In the genomic region with DNA sequence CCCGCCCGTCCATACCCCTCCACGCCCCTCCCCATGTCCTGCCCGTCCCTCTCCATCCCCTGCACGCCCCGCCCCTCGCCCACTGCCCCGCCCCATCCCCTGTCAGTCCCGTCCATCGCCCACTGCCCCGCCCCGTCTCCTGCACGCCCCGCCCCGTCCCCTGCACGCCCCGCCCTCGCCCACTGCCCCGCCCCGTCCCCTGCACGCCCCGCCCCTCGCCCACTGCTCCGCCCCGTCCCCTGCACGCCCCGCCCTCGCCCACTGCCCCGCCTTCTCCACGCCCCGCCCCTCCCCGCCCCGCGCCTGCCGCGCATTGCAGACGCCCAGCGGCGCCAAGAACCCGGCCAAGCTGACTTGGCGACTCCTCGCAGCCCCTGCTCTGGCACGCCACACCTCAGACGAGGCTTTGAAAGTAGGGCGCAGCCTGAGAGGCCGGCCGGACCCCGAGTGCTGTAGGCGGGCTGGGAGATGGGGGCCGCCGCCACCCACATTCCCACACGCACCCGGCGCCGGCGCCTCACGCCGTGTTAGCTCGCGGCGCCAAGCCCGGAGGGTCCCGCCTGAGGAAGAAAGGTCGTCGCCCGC, we compare ENCODE assay signal across 9 cellular contexts. TPM values are rescaled to one million over a fixed set of nuclear protein-coding genes. Genes with fewer than 3 reads are reported as not detected.
A peak's percentile ranks its signal among the peaks of the same experiment; 100 is the strongest.
DNase-seq lines count a peak whose midpoint lies in the region; ATAC-seq and TF ChIP-seq lines count a peak whose summit lies in the region.
"Had no signal": no experiment of that assay in that cellular context is flagged by ENCODE, and none has a peak within 500 bp of the region (broad histone marks: within the 10 kb centered on the region; RNA-seq: fewer than 3 reads in every experiment).

A gene (plus strand): TSS at position 316 of the 585 bp plus-strand sequence. CDS start 2,410 bp downstream, outside the sequence.

- no peaks in the 10 kb centered on the region for H3K36me3 Mint-ChIP-seq in WTC11

- H3K9me3 ChIP-seq in ES-I3 (ENCODE audit: control insufficient read depth, insufficient read depth, low read length) = no peaks in the 10 kb centered on the region
- H3K9me3 ChIP-seq in breast epithelium = peaks cover 0 to 6% of the 10 kb centered on the region in 2 donors
- H3K9me3 ChIP-seq in skeletal muscle tissue (ENCODE audit: control insufficient read depth in 3 of 3, low read length in 3 of 3) = no peaks in the 10 kb centered on the region

- DNase-seq in Jurkat, Clone E6-1 (ENCODE audit: low read depth, low spot score) = peak; percentile 23
- DNase-seq in WTC11 (ENCODE audit: low spot score) (peak; percentile 85), breast epithelium (ENCODE audit: low spot score in 2 of 2) (peak; percentile 60 to 81), iPS-NIHi11 (ENCODE audit: low spot score) (peak; percentile 99), SHP77 (lab: John Stamatoyannopoulos, UW) (no peak)

- H3K27ac ChIP-seq in breast epithelium = peak within 1 kb of the TSS in 1 of 2 donors; percentile 50
- H3K27ac ChIP-seq in skeletal muscle tissue (ENCODE audit: low read depth, low read length) = no peak within 1 kb of the TSS

- H3K27me3 ChIP-seq in breast epithelium = peaks cover 0 to 30% of the 10 kb centered on the region in 2 donors
- H3K27me3 ChIP-seq in skeletal muscle tissue (ENCODE audit: control insufficient read depth in 3 of 3, insufficient read depth in 3 of 3, low read length in 3 of 3) = peaks cover 0 to 13% (median 9%) of the 10 kb centered on the region in 3 donors

- peak; percentile 87 for ATAC-seq in WTC11
- no peak for ATAC-seq in HG03108 (IDR thresholded peaks at IDR 0.05; ENCODE audit: unreplicated experiment)

- no peaks in the 10 kb centered on the region for H3K36me3 ChIP-seq in ES-I3 (ENCODE audit: insufficient read depth, low read length)
- no peaks in the 10 kb centered on the region for H3K36me3 ChIP-seq in breast epithelium
- H3K36me3 ChIP-seq in skeletal muscle tissue (ENCODE audit: control insufficient read depth in 3 of 3, insufficient read depth in 3 of 3, low read length in 3 of 3) = no peaks in the 10 kb centered on the region

- CTCF ChIA-PET in WTC11 (lab: Charles Lee) = interaction anchor here (0.5 to 1.2 kb wide), 8 partner anchors 9 to 242 kb away, joined by 3 to 9 read pairs (median 3); a partner anchor contains a TSS

- TF ChIP-seq CTCF in WTC11 (IDR thresholded peaks at IDR 0.05) (no peak), breast epithelium (IDR thresholded peaks at IDR 0.05) (no peak)

- peaks cover 83% of the 10 kb centered on the region for H3K27me3 Mint-ChIP-seq in WTC11 (ENCODE audit: low read depth)

- H3K9me3 Mint-ChIP-seq in WTC11 = peaks cover 12% of the 10 kb centered on the region

- intact Hi-C loops in breast epithelium (cut with DNase I; ENCODE audit: low total_unique reads) = no loop called here

- no peak for TF ChIP-seq POLR2A in breast epithelium (IDR thresholded peaks at IDR 0.05)

- H3K4me3 Mint-ChIP-seq in WTC11 = peak within 1 kb of the TSS; percentile 89

- H3K9ac ChIP-seq in ES-I3 (ENCODE audit: low read depth, low read length) (peak within 1 kb of the TSS; percentile 93), skeletal muscle tissue (ENCODE audit: low read depth in 1 of 3, low read length in 3 of 3) (peak within 1 kb of the TSS; percentile 33 to 66 (median 65))

- no peak within 1 kb of the TSS; the same call in 1 of the 2 replicates for H3K27ac Mint-ChIP-seq in WTC11

- POLR2A ChIA-PET in WTC11 (lab: Charles Lee) = interaction anchor here (0.6 to 1.4 kb wide), 2 partner anchors 40 to 130 kb away, joined by 3 to 6 read pairs; a partner anchor contains a TSS

- H3K4me1 ChIP-seq in ES-I3 (ENCODE audit: insufficient read depth, low read length) = no peaks in the 10 kb centered on the region; the same call in 1 of the 2 replicates
- no peaks in the 10 kb centered on the region for H3K4me1 ChIP-seq in breast epithelium
- peaks cover 3 to 10% (median 7%) of the 10 kb centered on the region in 3 donors for H3K4me1 ChIP-seq in skeletal muscle tissue (ENCODE audit: control insufficient read depth in 3 of 3, insufficient read depth in 3 of 3, low read length in 3 of 3)

- H3K4me1 Mint-ChIP-seq in WTC11 = peaks cover 12% of the 10 kb centered on the region

- H3K4me3 ChIP-seq in Jurkat, Clone E6-1 (ENCODE audit: low read length) = peak within 1 kb of the TSS; percentile 52
- H3K4me3 ChIP-seq in breast epithelium (peak within 1 kb of the TSS; percentile 45 to 68 (median 66)), skeletal muscle tissue (ENCODE audit: low read length in 3 of 3) (peak within 1 kb of the TSS; percentile 51 to 73 (median 68))

TF ChIP-seq in WTC11, 78 proteins besides CTCF, POLR2A, EP300 and RAD21 (continues in another document):
- TF ChIP-seq ESRRA (CRISPR knock-in tag; IDR thresholded peaks at IDR 0.05; ENCODE audit: borderline replicate concordance) (0 out of 2 replicates have a peak, but pooled peaks have one; percentile 30), TEAD1 (CRISPR knock-in tag; IDR thresholded peaks at IDR 0.05) (peak; percentile 67; the same call in 1 of the 2 replicates), NFATC4 (CRISPR knock-in tag; IDR thresholded peaks at IDR 0.05) (no peak), FOXP1 (CRISPR knock-in tag; IDR thresholded peaks at IDR 0.05; ENCODE audit: borderline replicate concordance) (peak; percentile 49; the same call in 1 of the 2 replicates), SMAD4 (CRISPR knock-in tag; IDR thresholded peaks at IDR 0.05) (0 out of 2 replicates have a peak, but pooled peaks have one; percentile 49), JUN (CRISPR knock-in tag; IDR thresholded peaks at IDR 0.05) (peak; percentile 48; the same call in 1 of the 2 replicates), TEAD4 (CRISPR knock-in tag; IDR thresholded peaks at IDR 0.05) (no peak), FOXK1 (CRISPR knock-in tag; IDR thresholded peaks at IDR 0.05) (0 out of 2 replicates have a peak, but pooled peaks have one; percentile 36)
- TF ChIP-seq, protein P1, sequence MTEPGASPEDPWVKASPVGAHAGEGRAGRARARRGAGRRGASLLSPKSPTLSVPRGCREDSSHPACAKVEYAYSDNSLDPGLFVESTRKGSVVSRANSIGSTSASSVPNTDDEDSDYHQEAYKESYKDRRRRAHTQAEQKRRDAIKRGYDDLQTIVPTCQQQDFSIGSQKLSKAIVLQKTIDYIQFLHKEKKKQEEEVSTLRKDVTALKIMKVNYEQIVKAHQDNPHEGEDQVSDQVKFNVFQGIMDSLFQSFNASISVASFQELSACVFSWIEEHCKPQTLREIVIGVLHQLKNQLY (CRISPR knock-in tag; IDR thresholded peaks at IDR 0.05) = 0 out of 2 replicates have a peak, but pooled peaks have one; percentile 57
- TF ChIP-seq, protein P2, sequence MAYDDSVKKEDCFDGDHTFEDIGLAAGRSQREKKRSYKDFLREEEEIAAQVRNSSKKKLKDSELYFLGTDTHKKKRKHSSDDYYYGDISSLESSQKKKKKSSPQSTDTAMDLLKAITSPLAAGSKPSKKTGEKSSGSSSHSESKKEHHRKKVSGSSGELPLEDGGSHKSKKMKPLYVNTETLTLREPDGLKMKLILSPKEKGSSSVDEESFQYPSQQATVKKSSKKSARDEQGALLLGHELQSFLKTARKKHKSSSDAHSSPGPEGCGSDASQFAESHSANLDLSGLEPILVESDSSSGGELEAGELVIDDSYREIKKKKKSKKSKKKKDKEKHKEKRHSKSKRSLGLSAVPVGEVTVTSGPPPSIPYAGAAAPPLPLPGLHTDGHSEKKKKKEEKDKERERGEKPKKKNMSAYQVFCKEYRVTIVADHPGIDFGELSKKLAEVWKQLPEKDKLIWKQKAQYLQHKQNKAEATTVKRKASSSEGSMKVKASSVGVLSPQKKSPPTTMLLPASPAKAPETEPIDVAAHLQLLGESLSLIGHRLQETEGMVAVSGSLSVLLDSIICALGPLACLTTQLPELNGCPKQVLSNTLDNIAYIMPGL (CRISPR knock-in tag; IDR thresholded peaks at IDR 0.05) = peak; percentile 46; the same call in 1 of the 2 replicates
- TF ChIP-seq, protein P3, sequence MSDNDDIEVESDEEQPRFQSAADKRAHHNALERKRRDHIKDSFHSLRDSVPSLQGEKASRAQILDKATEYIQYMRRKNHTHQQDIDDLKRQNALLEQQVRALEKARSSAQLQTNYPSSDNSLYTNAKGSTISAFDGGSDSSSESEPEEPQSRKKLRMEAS (CRISPR knock-in tag; IDR thresholded peaks at IDR 0.05) = peak; percentile 87
- TF ChIP-seq, protein P4, sequence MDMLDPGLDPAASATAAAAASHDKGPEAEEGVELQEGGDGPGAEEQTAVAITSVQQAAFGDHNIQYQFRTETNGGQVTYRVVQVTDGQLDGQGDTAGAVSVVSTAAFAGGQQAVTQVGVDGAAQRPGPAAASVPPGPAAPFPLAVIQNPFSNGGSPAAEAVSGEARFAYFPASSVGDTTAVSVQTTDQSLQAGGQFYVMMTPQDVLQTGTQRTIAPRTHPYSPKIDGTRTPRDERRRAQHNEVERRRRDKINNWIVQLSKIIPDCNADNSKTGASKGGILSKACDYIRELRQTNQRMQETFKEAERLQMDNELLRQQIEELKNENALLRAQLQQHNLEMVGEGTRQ (CRISPR knock-in tag; IDR thresholded peaks at IDR 0.05) = no peak
- TF ChIP-seq, protein P5, sequence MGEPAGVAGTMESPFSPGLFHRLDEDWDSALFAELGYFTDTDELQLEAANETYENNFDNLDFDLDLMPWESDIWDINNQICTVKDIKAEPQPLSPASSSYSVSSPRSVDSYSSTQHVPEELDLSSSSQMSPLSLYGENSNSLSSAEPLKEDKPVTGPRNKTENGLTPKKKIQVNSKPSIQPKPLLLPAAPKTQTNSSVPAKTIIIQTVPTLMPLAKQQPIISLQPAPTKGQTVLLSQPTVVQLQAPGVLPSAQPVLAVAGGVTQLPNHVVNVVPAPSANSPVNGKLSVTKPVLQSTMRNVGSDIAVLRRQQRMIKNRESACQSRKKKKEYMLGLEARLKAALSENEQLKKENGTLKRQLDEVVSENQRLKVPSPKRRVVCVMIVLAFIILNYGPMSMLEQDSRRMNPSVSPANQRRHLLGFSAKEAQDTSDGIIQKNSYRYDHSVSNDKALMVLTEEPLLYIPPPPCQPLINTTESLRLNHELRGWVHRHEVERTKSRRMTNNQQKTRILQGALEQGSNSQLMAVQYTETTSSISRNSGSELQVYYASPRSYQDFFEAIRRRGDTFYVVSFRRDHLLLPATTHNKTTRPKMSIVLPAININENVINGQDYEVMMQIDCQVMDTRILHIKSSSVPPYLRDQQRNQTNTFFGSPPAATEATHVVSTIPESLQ (CRISPR knock-in tag; IDR thresholded peaks at IDR 0.05) = 0 out of 2 replicates have a peak, but pooled peaks have one; percentile 44
- TF ChIP-seq, protein P6, sequence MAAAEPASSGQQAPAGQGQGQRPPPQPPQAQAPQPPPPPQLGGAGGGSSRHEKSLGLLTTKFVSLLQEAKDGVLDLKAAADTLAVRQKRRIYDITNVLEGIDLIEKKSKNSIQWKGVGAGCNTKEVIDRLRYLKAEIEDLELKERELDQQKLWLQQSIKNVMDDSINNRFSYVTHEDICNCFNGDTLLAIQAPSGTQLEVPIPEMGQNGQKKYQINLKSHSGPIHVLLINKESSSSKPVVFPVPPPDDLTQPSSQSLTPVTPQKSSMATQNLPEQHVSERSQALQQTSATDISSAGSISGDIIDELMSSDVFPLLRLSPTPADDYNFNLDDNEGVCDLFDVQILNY (CRISPR knock-in tag; IDR thresholded peaks at IDR 0.05) = peak; percentile 52; the same call in 1 of the 2 replicates

RNA-seq across cellular contexts. Expression of the gene that starts here (rescaled TPM):
- not detected for polyA plus RNA-seq in Jurkat, Clone E6-1 (2012; ENCODE audit: insufficient read depth, insufficient read length)
- total RNA-seq in WTC11 (2021) (0.62 to 0.77 TPM (median 0.73 TPM) in 3 replicates), breast epithelium (not detected), skeletal muscle tissue (not detected)
- total RNA-seq: subcutaneous adipose tissue had no signal

Comparison
In these comparisons a context has a peak if more than half of its experiments do, and no peak if none do; other contexts are left out.
1. Peak in DNase-seq and ATAC-seq in WTC11; RNA of the gene not detected or under 1 TPM.
2. Peak in DNase-seq and H3K4me3 ChIP-seq in breast epithelium; RNA of the gene not detected or under 1 TPM.
3. DNase-seq: peak in Jurkat, Clone E6-1 (single experiment) and iPS-NIHi11 (single experiment); none in SHP77 (0 of 2).
4. Peak in every context shown above with its lines, with median percentiles within 50 percentile points of each other: H3K4me3 ChIP-seq.